In the genomic region with DNA sequence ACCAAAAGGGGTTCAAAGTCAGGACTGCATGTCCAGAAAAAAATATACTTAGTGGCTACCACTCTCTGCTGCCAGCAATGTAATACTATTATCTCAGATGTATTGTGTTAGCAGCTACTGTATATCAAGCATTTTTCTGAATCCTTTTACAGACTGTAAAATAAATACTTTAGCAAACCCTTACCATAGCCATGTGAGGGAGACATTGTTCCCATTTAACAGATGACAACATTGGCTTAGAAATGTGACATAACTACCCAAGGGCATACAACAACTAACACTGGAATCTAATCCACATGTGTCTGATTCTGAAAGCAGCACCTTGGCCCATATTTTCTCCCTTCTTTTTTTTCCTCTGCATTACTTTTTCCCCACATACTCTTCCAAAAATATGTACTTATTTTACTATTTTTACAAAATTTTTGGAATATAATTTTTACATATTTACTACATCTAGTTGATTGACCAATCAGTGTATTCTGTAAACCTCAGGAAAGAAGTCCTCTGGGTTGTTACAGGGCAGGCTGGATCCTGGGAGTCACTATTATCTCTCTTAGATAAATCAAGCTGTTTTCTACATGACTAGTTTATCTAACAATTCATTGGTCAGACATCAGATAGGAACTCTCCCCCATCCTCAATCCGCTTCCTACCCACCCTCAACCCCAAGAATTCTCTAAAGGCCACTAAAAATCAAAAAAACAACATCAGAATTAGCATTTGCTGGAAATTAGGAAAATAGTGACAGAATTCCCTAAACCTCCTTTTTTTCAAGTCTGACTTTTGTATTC, we compare ENCODE assay signal across 14 cellular contexts.
DNase-seq lines count a peak whose midpoint lies in the region; ATAC-seq and TF ChIP-seq lines count a peak whose summit lies in the region.
"Had no signal": no experiment of that assay in that cellular context is flagged by ENCODE, and none has a peak within 500 bp of the region (broad histone marks: within the 10 kb centered on the region; RNA-seq: fewer than 3 reads in every experiment).

No MANE protein-coding gene starts in this region.

- peaks cover 25% of the 10 kb centered on the region for H3K4me1 ChIP-seq in CD8-positive, alpha-beta T cell (ENCODE audit: insufficient read depth, low read length)
- H3K4me1 ChIP-seq in Peyer's patch = no peaks in the 10 kb centered on the region

- peak; percentile 71 for ATAC-seq in CD8-positive, alpha-beta T cell
- ATAC-seq in GM19351 (IDR thresholded peaks at IDR 0.05; ENCODE audit: unreplicated experiment) (peak; percentile 76), left ventricle myocardium superior (no peak)

- H3K4me1 Mint-ChIP-seq in CD8-positive, alpha-beta T cell (ENCODE audit: low read depth) = peaks cover 65% of the 10 kb centered on the region

- peak; percentile 28 for TF ChIP-seq CTCF in CD8-positive, alpha-beta T cell (IDR thresholded peaks at IDR 0.05)
- TF ChIP-seq CTCF in Peyer's patch (IDR thresholded peaks at IDR 0.05) (peak in 4 of 6 experiments; percentile 18 to 49 (median 33)), WERI-Rb-1 (IDR thresholded peaks at IDR 0.05; ENCODE audit: low read depth, low read length) (no peak)

- H3K4me3 Mint-ChIP-seq in CD8-positive, alpha-beta T cell = no peak overlapping the region

- CTCF ChIA-PET in CD8-positive, alpha-beta T cell (lab: Charles Lee) = interaction anchor here (0.7 to 2.4 kb wide), 22 partner anchors 12 to 578 kb away, joined by 3 to 10 read pairs (median 3); no protein-coding TSS in a partner anchor

- H3K36me3 ChIP-seq in CD8-positive, alpha-beta T cell (ENCODE audit: insufficient read depth, low read length) = no peaks in the 10 kb centered on the region
- H3K36me3 ChIP-seq in Peyer's patch = no peaks in the 10 kb centered on the region
- H3K36me3 ChIP-seq in WERI-Rb-1 = no peaks in the 10 kb centered on the region

- no peaks in the 10 kb centered on the region for H3K9me3 ChIP-seq in CD8-positive, alpha-beta T cell (ENCODE audit: low read length)
- H3K9me3 ChIP-seq in Peyer's patch = no peaks in the 10 kb centered on the region
- H3K9me3 ChIP-seq in WERI-Rb-1 (ENCODE audit: severe bottlenecking) = no peaks in the 10 kb centered on the region

- DNase-seq in CD8-positive, alpha-beta T cell = no peak
- DNase-seq in Peyer's patch (no peak), germinal center (ENCODE audit: low spot score) (peak; percentile 5), SKM-1 treated with dmso at 0.1 percent for 144 hours (lab: John Stamatoyannopoulos, UW; ENCODE audit: unreplicated experiment) (no peak), RKO (ENCODE audit: low spot score) (no peak), left ventricle myocardium superior (no peak), WERI-Rb-1 (no peak)
- DNase-seq: activated naive CD4-positive, alpha-beta T cell; COR-L47; effector CD8-positive, alpha-beta T cell; NCI-H1417 treated with DMSO at 0.1 percent for 48 hours; stimulated activated CD4-positive, alpha-beta T cell treated with anti-CD3 and anti-CD28 coated beads, Interleukin-12 subunit alpha, Interleukin-12 subunit beta, amount 100 ng/mL, for 4 hours had no signal

- H3K27ac Mint-ChIP-seq in CD8-positive, alpha-beta T cell = peak overlapping the region; percentile 66

- H3K27me3 Mint-ChIP-seq in CD8-positive, alpha-beta T cell (ENCODE audit: low read depth) = no peaks in the 10 kb centered on the region

- H3K36me3 Mint-ChIP-seq in CD8-positive, alpha-beta T cell = peaks cover 5% of the 10 kb centered on the region

- intact Hi-C loops in CD8-positive, alpha-beta T cell (cut with DNase I, micrococcal nuclease) = loop anchor here (1.0 to 5.0 kb wide), 8 partner anchors 41 to 661 kb away; no protein-coding TSS in a partner anchor
- intact Hi-C loops in left ventricle myocardium superior (cut with micrococcal nuclease) = no loop called here

- H3K27me3 ChIP-seq in CD8-positive, alpha-beta T cell (ENCODE audit: insufficient read depth, low read length) = no peaks in the 10 kb centered on the region
- no peaks in the 10 kb centered on the region for H3K27me3 ChIP-seq in Peyer's patch
- no peaks in the 10 kb centered on the region for H3K27me3 ChIP-seq in WERI-Rb-1 (ENCODE audit: insufficient read depth, low read depth, severe bottlenecking)

- no peaks in the 10 kb centered on the region for H3K9me3 Mint-ChIP-seq in CD8-positive, alpha-beta T cell

- POLR2A ChIA-PET in CD8-positive, alpha-beta T cell (lab: Charles Lee) = interaction anchor here (0.6 to 7.4 kb wide), 6 partner anchors 21 to 181 kb away, joined by 3 to 41 read pairs (median 3); a partner anchor contains a TSS

- TF ChIP-seq POLR2A in Peyer's patch (IDR thresholded peaks at IDR 0.05) = no peak

- H3K4me3 ChIP-seq in CD8-positive, alpha-beta T cell (ENCODE audit: low read depth, low read length) = no peak overlapping the region
- no peak overlapping the region for H3K4me3 ChIP-seq in Peyer's patch
- H3K4me3 ChIP-seq in WERI-Rb-1 (ENCODE audit: low read depth, low read length) = no peak overlapping the region

- H3K27ac ChIP-seq in CD8-positive, alpha-beta T cell (ENCODE audit: low read depth, low read length) = no peak overlapping the region
- H3K27ac ChIP-seq in Peyer's patch (no peak overlapping the region), WERI-Rb-1 (no peak overlapping the region)
- H3K27ac ChIP-seq: RWPE1 had no signal
